In the genomic region with DNA sequence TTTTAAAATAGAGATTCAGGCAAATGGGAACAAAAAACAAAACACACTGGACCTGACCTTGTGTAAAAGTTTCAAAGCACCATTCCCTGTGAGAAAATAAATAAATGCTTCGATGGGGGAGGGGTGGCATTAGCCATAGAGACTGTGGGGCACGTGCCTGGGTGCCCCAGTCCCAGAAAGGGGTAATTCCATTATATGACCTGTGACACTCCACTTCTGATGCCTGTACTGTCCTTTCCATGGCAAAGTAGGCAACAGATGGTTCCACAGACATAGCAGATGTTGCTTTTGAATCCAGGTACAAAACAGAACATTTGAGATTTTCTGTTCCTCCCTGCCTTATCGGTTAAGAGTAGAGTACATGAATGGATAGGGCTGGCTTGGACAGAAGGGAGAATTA, we compare ENCODE assay signal across 16 cellular contexts. TPM values are rescaled to one million over a fixed set of nuclear protein-coding genes. Genes with fewer than 3 reads are reported as not detected.
A peak's percentile ranks its signal among the peaks of the same experiment; 100 is the strongest.
DNase-seq lines count a peak whose midpoint lies in the region; ATAC-seq, FAIRE-seq and TF ChIP-seq lines count a peak whose summit lies in the region.
"Had no signal": no experiment of that assay in that cellular context is flagged by ENCODE, and none has a peak within 500 bp of the region (broad histone marks: within the 10 kb centered on the region; RNA-seq: fewer than 3 reads in every experiment).

No MANE protein-coding gene starts in this region.

- H3K79me2 ChIP-seq in astrocyte (ENCODE audit: insufficient read depth, low read length): peaks cover 89% of the 10 kb centered on the region

- H3K4me1 ChIP-seq in heart right ventricle (peaks cover 11 to 78% (median 61%) of the 10 kb centered on the region in 9 donors), astrocyte (ENCODE audit: insufficient read depth, low read length) (peaks cover 58% of the 10 kb centered on the region), muscle layer of colon (ENCODE audit: insufficient read depth, low read length) (peaks cover 69% of the 10 kb centered on the region)
- H3K4me1 ChIP-seq: colonic mucosa had no signal

- H3K4me1 Mint-ChIP-seq in astrocyte (ENCODE audit: low read depth, unreplicated experiment) (peaks cover 55% of the 10 kb centered on the region), type B pancreatic cell (ENCODE audit: unreplicated experiment) (peaks cover 51% of the 10 kb centered on the region)

- H3K36me3 Mint-ChIP-seq in astrocyte (ENCODE audit: low read depth, unreplicated experiment) (peaks cover 3% of the 10 kb centered on the region), type B pancreatic cell (no peaks in the 10 kb centered on the region)
- H3K36me3 Mint-ChIP-seq: activated naive CD8-positive, alpha-beta T cell treated with anti-CD3 and anti-CD28 coated beads, Interleukin-2, amount 10 ng/mL, durations not matched to agents 7 days and 5 days; naive B cell had no signal

- H3K27ac ChIP-seq in heart right ventricle: peak overlapping the region; percentile 93 to 100 (median 98)
- peak overlapping the region; percentile 99 for H3K27ac ChIP-seq in astrocyte (ENCODE audit: low read depth, low read length)
- peak overlapping the region; percentile 92 for H3K27ac ChIP-seq in muscle layer of colon (ENCODE audit: low read depth, low read length)
- H3K27ac ChIP-seq: colonic mucosa, SK-N-MC had no signal

- no peaks in the 10 kb centered on the region for H4K20me1 ChIP-seq in astrocyte (ENCODE audit: insufficient read depth, low read length)

- intact Hi-C loops in heart right ventricle (cut with DNase I) (loop anchor here (2.0 to 10.0 kb wide), 12 partner anchors 41 to 146 kb away; no protein-coding TSS in a partner anchor), cardiac septum (cut with DNase I) (loop anchor here (1.0 to 5.0 kb wide), 3 partner anchors 44 to 124 kb away; no protein-coding TSS in a partner anchor)

- 38 to 45% methylated on average over 3 of the region's 3 CpGs for WGBS in heart right ventricle, 2 donors

- H3K9me3 ChIP-seq in heart right ventricle (no peaks in the 10 kb centered on the region), astrocyte (ENCODE audit: insufficient read depth, low read depth, low read length) (no peaks in the 10 kb centered on the region), muscle layer of colon (ENCODE audit: low read length) (no peaks in the 10 kb centered on the region)
- H3K9me3 ChIP-seq: colonic mucosa had no signal

- H3K4me2 ChIP-seq in astrocyte (ENCODE audit: low read length): peak overlapping the region; percentile 95

- H3K27me3 Mint-ChIP-seq in astrocyte (ENCODE audit: low read depth, unreplicated experiment): no peaks in the 10 kb centered on the region
- H3K27me3 Mint-ChIP-seq in type B pancreatic cell: peaks cover 7% of the 10 kb centered on the region
- H3K27me3 Mint-ChIP-seq: naive B cell had no signal

- no peak overlapping the region for H2AFZ ChIP-seq in astrocyte (ENCODE audit: low read depth, low read length)

- no peaks in the 10 kb centered on the region for H3K9me3 Mint-ChIP-seq in astrocyte (ENCODE audit: unreplicated experiment)
- no peaks in the 10 kb centered on the region for H3K9me3 Mint-ChIP-seq in type B pancreatic cell
- H3K9me3 Mint-ChIP-seq: activated naive CD8-positive, alpha-beta T cell treated with anti-CD3 and anti-CD28 coated beads, Interleukin-2, amount 10 ng/mL, durations not matched to agents 7 days and 5 days; naive B cell had no signal

- H3K4me3 Mint-ChIP-seq in astrocyte (ENCODE audit: unreplicated experiment) (peak overlapping the region; percentile 99), type B pancreatic cell (peak overlapping the region; percentile 14)
- H3K4me3 Mint-ChIP-seq: activated naive CD8-positive, alpha-beta T cell treated with anti-CD3 and anti-CD28 coated beads, Interleukin-2, amount 10 ng/mL, durations not matched to agents 7 days and 5 days had no signal

- DNase-seq in heart right ventricle (no peak), cardiac septum (ENCODE audit: low spot score) (no peak), astrocyte (ENCODE audit: low read depth) (no peak), type B pancreatic cell (ENCODE audit: extremely low spot score, unreplicated experiment) (no peak), HUDEP-2 (lab: John Stamatoyannopoulos, UW; ENCODE audit: unreplicated experiment in 76 of 76) (no peak), activated gamma-delta T cell treated with Interleukin-2 at 50 U/mL for 16 hours (no peak)
- DNase-seq: activated CD4-positive, CD25-positive, alpha-beta regulatory T cell treated with anti-CD3 and anti-CD28 coated beads, Interleukin-2, amount 50 U/mL, for 72 hours; activated naive CD8-positive, alpha-beta T cell treated with anti-CD3 and anti-CD28 coated beads, Interleukin-2, amount 10 ng/mL, durations not matched to agents 7 days and 5 days; colonic mucosa; naive B cell; NCI-H2029; NK-92 treated with Interleukin-12 subunit alpha and Interleukin-12 subunit beta, amount 100 ng/mL, for 24 hours; small intestine had no signal

- peak overlapping the region; percentile 91 for H3K27ac Mint-ChIP-seq in astrocyte (ENCODE audit: unreplicated experiment)
- H3K27ac Mint-ChIP-seq in type B pancreatic cell: peak overlapping the region; percentile 50
- H3K27ac Mint-ChIP-seq: activated naive CD8-positive, alpha-beta T cell treated with anti-CD3 and anti-CD28 coated beads, Interleukin-2, amount 10 ng/mL, durations not matched to agents 7 days and 5 days had no signal

- H3K4me3 ChIP-seq in heart right ventricle (peak overlapping the region in 5 of 10 donors; percentile 82 to 90 (median 89)), astrocyte (ENCODE audit: insufficient read depth, low read depth, low read length) (peak overlapping the region; percentile 89), muscle layer of colon (ENCODE audit: low read depth in 1 of 2, low read length in 2 of 2) (peak overlapping the region in 1 of 2 donors; percentile 6)
- H3K4me3 ChIP-seq: colonic mucosa, SK-N-MC had no signal

- TF ChIP-seq CTCF in heart right ventricle (IDR thresholded peaks at IDR 0.05) (no peak), astrocyte (IDR thresholded peaks at IDR 0.05; ENCODE audit: insufficient read depth, low read depth, low read length) (no peak), type B pancreatic cell (conservative IDR thresholded peaks at IDR 0.05) (no peak)

- H3K27me3 ChIP-seq in heart right ventricle: peaks cover 0 to 25% (median 0%) of the 10 kb centered on the region in 7 donors
- H3K27me3 ChIP-seq in astrocyte (ENCODE audit: insufficient read depth, low read length): no peaks in the 10 kb centered on the region
- H3K27me3 ChIP-seq in muscle layer of colon (ENCODE audit: control insufficient read depth in 1 of 2, insufficient read depth in 2 of 2, low read length in 2 of 2): no peaks in the 10 kb centered on the region
- H3K27me3 ChIP-seq: colonic mucosa had no signal

- H3K9ac ChIP-seq in astrocyte (ENCODE audit: low read length) (peak overlapping the region; percentile 99), muscle layer of colon (ENCODE audit: low read length) (no peak overlapping the region)

- no peak for ATAC-seq in heart right ventricle
- ATAC-seq in activated CD4-positive, CD25-positive, alpha-beta regulatory T cell treated with anti-CD3 and anti-CD28 coated beads, Interleukin-2, amount 50 U/mL, for 24 hours: no peak

- no peaks in the 10 kb centered on the region for H3K36me3 ChIP-seq in heart right ventricle
- no peaks in the 10 kb centered on the region for H3K36me3 ChIP-seq in astrocyte (ENCODE audit: insufficient read depth, low read length)
- no peaks in the 10 kb centered on the region for H3K36me3 ChIP-seq in muscle layer of colon (ENCODE audit: insufficient read depth, low read length)
- H3K36me3 ChIP-seq: colonic mucosa had no signal

- FAIRE-seq in astrocyte (lab: Jason Lieb, UNC): no peak
- FAIRE-seq: small intestine had no signal

RNA-seq across cellular contexts. Expression of a gene that starts 3.9 kb away (rescaled TPM):
- 100 to 1,000 TPM in 9 of 10 donors, 10 to 100 TPM in 1; 85.7 to 293 (median 192) TPM for total RNA-seq in heart right ventricle
- polyA plus RNA-seq in heart right ventricle: 100 to 1,000 TPM in 1 of 2 donors, 10 to 100 TPM in 1; 33.4 to 151 TPM
- 184 TPM for total RNA-seq in cardiac septum
- total RNA-seq in astrocyte: 170 and 171 TPM in 2 replicates
- 33.2 and 43.5 TPM in 2 replicates for total RNA-seq in type B pancreatic cell (ENCODE audit: low replicate concordance)
